In the genomic region with DNA sequence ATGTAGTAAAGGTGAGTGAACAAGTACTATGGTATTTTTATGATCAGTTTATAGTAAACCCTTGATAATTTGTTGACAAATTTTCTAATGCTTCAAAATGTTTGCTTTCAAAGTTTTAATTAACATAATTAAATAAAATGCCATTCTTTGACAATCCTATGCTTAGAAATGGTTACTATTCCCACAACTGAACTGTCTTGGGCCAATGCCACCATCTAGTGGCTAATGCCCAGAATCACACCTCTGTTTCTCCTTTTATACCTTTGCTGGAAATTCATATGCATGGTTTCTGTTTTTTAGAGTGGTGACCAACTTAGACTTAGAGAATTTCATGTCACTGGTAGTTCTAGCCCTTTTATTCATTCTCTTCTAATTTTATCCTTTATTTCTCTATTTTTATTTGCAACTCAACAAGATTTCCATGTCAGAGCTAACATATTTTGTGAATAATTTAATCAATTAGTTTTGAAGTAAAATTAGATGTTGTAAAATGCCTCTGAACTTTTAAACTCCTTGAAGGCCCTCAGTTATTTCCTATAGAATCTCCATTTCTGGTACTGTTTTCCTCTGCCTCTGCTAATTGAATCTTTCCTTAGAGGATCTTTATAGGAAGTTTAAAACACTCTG, we compare ENCODE assay signal across 8 cellular contexts. TPM values are rescaled to one million over a fixed set of nuclear protein-coding genes. Genes with fewer than 3 reads are reported as not detected.
DNase-seq lines count a peak whose midpoint lies in the region; ATAC-seq, FAIRE-seq and TF ChIP-seq lines count a peak whose summit lies in the region.

No MANE protein-coding gene starts in this region.

- no peak overlapping the region for H3K4me2 ChIP-seq in A549

- TF ChIP-seq EP300 in A549 (IDR thresholded peaks at IDR 0.05) = no peak

- H3K27ac ChIP-seq in A549 (no peak overlapping the region), gastrocnemius medialis (no peak overlapping the region)

- peaks cover 0 to 27% of the 10 kb centered on the region in 2 donors for H3K36me3 ChIP-seq in gastrocnemius medialis

- no peak for TF ChIP-seq POLR2A in A549 (IDR thresholded peaks at IDR 0.05; ENCODE audit: low read length)
- no peak for TF ChIP-seq POLR2A in gastrocnemius medialis (IDR thresholded peaks at IDR 0.05)

- CTCF ChIA-PET in A549 (lab: Yijun Ruan, JAX) = interaction anchor here (0.6 to 6.4 kb wide), 54 partner anchors 9 to 1514 kb away, joined by 3 to 57 read pairs (median 3); partner anchors contain the start of gene ANKRD1

- no peaks in the 10 kb centered on the region for H3K27me3 ChIP-seq in gastrocnemius medialis

- H3K9me3 ChIP-seq in A549 (peaks cover 9% of the 10 kb centered on the region), gastrocnemius medialis (no peaks in the 10 kb centered on the region)

- TF ChIP-seq RAD21 in A549 (conservative IDR thresholded peaks at IDR 0.05 in 1 of 2, IDR thresholded peaks at IDR 0.05 in 1 of 2) = peak; percentile 97

- no peak overlapping the region for H3K4me3 ChIP-seq in A549
- no peak overlapping the region for H3K4me3 ChIP-seq in LNCaP clone FGC (ENCODE audit: low read depth, low read length)
- no peak overlapping the region for H3K4me3 ChIP-seq in gastrocnemius medialis

- peak; percentile 97 for TF ChIP-seq CTCF in A549 (IDR thresholded peaks at IDR 0.05)
- peak; percentile 75 for TF ChIP-seq CTCF in GM12872 (IDR thresholded peaks at IDR 0.05; ENCODE audit: insufficient read depth, low read depth, low read length)
- TF ChIP-seq CTCF in LNCaP clone FGC (IDR thresholded peaks at IDR 0.05; ENCODE audit: control insufficient read depth, extremely low read depth, insufficient read depth) = peak; percentile 90
- TF ChIP-seq CTCF in gastrocnemius medialis (IDR thresholded peaks at IDR 0.05 in 4 of 5, conservative IDR thresholded peaks at IDR 0.05 in 1 of 5) = peak; percentile 75 to 92 (median 90)

- POLR2A ChIA-PET in A549 (lab: Yijun Ruan, JAX) = no interaction called here

- FAIRE-seq in A549 (lab: Jason Lieb, UNC) = peak; percentile 87

- peaks cover 5% of the 10 kb centered on the region; the same call in 1 of the 3 replicates for H3K4me1 ChIP-seq in A549
- H3K4me1 ChIP-seq in gastrocnemius medialis = peaks cover 3 to 10% of the 10 kb centered on the region in 2 donors

- ATAC-seq in A549 = peak; percentile 59 to 70; a peak in 3 of 6 replicates
- ATAC-seq in gastrocnemius medialis = peak in 1 of 2 donors; percentile 68

- in situ Hi-C loops in gastrocnemius medialis (cut with MboI; ENCODE audit: low sequenced_read_pairs in 4 of 4) = loop anchor here in 3 of 4 donors (5.0 to 10.0 kb wide), 2 partner anchors 334 to 337 kb away; no protein-coding TSS in a partner anchor

- intact Hi-C loops in gastrocnemius medialis (cut with DNase I; ENCODE audit: low total_unique reads) = loop anchor here (1.0 kb wide), 3 partner anchors 163 to 340 kb away; no protein-coding TSS in a partner anchor

- peak; percentile 40 to 56 for DNase-seq in A549 (ENCODE audit: low read depth in 1 of 2, low spot score in 1 of 2)
- no peak for DNase-seq in LNCaP clone FGC (ENCODE audit: low read depth)
- peak; percentile 30 for DNase-seq in SKM-1 treated with dmso at 0.1 percent for 144 hours (lab: John Stamatoyannopoulos, UW; ENCODE audit: unreplicated experiment)
- peak; percentile 75 for DNase-seq in astrocyte of the hippocampus (ENCODE audit: low read depth, low spot score)
- DNase-seq in hepatic stellate cell (ENCODE audit: low spot score) = peak; percentile 4
- peak; percentile 23 to 39 for DNase-seq in gastrocnemius medialis
- no peak for DNase-seq in OCI-M2 (lab: John Stamatoyannopoulos, UW; ENCODE audit: unreplicated experiment)

TF ChIP-seq in A549, 52 proteins besides CTCF, POLR2A, EP300 and RAD21:
- no peak for TF ChIP-seq ELK1 (IDR thresholded peaks at IDR 0.05; ENCODE audit: low read depth, low read length)
- peak; percentile 97 for TF ChIP-seq SMC3 (IDR thresholded peaks at IDR 0.05)

RNA-seq across cellular contexts. Expression of gene PCGF5, which starts 31.1 kb away (rescaled TPM):
- 37.9 and 39.9 TPM in 2 replicates for polyA plus RNA-seq in A549 (2011; rRNA removed)
- polyA plus RNA-seq in A549 (2012; cell fraction: cytosol; rRNA removed) = 25.8 and 29.5 TPM in 2 replicates
- polyA plus RNA-seq in A549 (2012; cell fraction: nucleus; rRNA removed) = 9.1 and 15.0 TPM in 2 replicates
- 26.3 to 29.2 TPM (median 28.5 TPM) in 3 replicates for polyA plus RNA-seq in A549 (2017; fragmentation: RNase III; extraction: RNeasy Plus Mini Kit Qiagen cat#74134 plus additional on column Dnase treatment)
- polyA minus RNA-seq in A549 (2011; rRNA and poly(A)+ RNA removed) = 23.8 and 27.4 TPM in 2 replicates
- 10 to 100 TPM; 46.2 to 63.5 (median 49.1) TPM for total RNA-seq in gastrocnemius medialis

Comparison
In these comparisons a context has a peak if more than half of its experiments do, and no peak if none do; other contexts are left out.
1. DNase-seq: peak in A549 (2 of 2), SKM-1 treated with dmso at 0.1 percent for 144 hours (single experiment), astrocyte of the hippocampus (single experiment), hepatic stellate cell (single experiment) and gastrocnemius medialis (2 of 2); none in LNCaP clone FGC (single experiment) and OCI-M2 (single experiment).
2. Peak in every context shown above with its lines, with median percentiles within 50 percentile points of each other: CTCF ChIP-seq.